ENCODE assay signal across 7 cellular contexts in the genomic region with DNA sequence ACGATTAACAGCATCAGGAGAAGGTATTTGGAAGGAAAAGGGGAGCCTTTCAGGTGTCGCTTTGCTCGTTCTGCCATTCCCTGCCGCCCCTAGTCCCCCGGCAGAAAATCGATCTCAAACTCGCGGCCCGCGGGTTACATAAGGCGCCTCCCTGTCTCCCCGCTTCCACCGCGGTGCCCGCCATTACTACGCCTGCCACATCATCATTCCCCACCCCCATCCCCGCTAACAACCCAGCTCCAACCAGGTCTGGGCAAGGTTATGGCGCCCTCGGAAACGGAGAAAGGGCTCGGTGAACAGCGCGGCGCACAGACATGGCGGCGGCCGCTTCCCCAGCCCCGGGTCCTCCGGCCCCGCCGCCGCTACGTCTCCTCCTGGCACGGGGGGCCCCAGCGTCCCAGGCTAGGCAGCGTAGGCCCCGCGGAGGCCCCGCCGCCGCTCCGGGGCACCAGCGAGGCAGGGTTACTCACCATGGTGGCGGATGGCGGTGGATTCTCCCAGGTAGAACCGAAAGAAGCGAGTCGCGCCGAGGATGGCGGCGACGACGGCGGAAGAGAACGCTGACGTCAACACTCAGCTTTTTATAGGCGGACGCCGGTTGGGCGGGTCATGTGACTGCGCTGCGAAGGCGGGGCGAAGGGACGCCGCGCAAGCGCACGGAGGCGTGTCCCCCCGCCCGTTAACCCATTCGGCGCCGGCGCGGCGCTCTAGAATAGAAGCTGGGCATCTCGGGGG. TPM values are rescaled to one million over a fixed set of nuclear protein-coding genes. Genes with fewer than 3 reads are reported as not detected.
A peak's percentile ranks its signal among the peaks of the same experiment; 100 is the strongest.
DNase-seq lines count a peak whose midpoint lies in the region; ATAC-seq lines count a peak whose summit lies in the region.

A gene (minus strand): TSS at position 556 of the 735 bp plus-strand sequence. CDS start 83 bp downstream, at position 473.

- ATAC-seq in GM18520 (IDR thresholded peaks at IDR 0.05; ENCODE audit: unreplicated experiment) (peak; percentile 39), HG03439 (IDR thresholded peaks at IDR 0.05; ENCODE audit: unreplicated experiment) (peak; percentile 38), left lobe of liver (peak; percentile 57)

- DNase-seq in NCI-H526 (lab: John Stamatoyannopoulos, UW) = peak; percentile 38 to 85
- peak; percentile 85 to 89 for DNase-seq in activated CD4-positive, alpha-beta T cell treated with anti-CD3 and anti-CD28 coated beads, Interleukin-2, amount 50 U/mL, for 24 hours (ENCODE audit: low read depth in 1 of 2, low spot score in 1 of 2)
- peak; percentile 84 for DNase-seq in dedifferentiated amniotic fluid mesenchymal stem cell (ENCODE audit: extremely low spot score)
- DNase-seq in left lobe of liver (ENCODE audit: low spot score) = peak; percentile 91
- DNase-seq in stimulated activated CD4-positive, alpha-beta T cell treated with anti-CD3 and anti-CD28 coated beads, Interleukin-2, amount 100 ng/mL, for 24 hours = peak; percentile 90 to 92

RNA-seq across cellular contexts. Expression of the gene that starts here (rescaled TPM):
- total RNA-seq in left lobe of liver = 1,272 TPM

Comparison
In these comparisons a context has a peak if more than half of its experiments do, and no peak if none do; other contexts are left out.
1. Peak in every context shown above with its lines: DNase-seq and ATAC-seq.